Comparison of ENCODE assay signal across 8 cellular contexts in genomic region chr20:7113577-7114466, GRCh38.
DNase-seq lines count a peak whose midpoint lies in the region; TF ChIP-seq lines count a peak whose summit lies in the region.

No MANE protein-coding gene starts in this region.

- intact Hi-C loops in A673 (cut with micrococcal nuclease; ENCODE audit: unreplicated experiment) = loop anchor here (10.0 kb wide), 1 partner anchor 741 kb away; no protein-coding TSS in a partner anchor
- intact Hi-C loops in esophagus squamous epithelium (cut with DNase I) = no loop called here

- CTCF ChIA-PET in A673 (lab: Charles Lee) = no interaction called here

- WGBS in esophagus squamous epithelium, 2 donors = 42 to 53% methylated on average over 14 of the region's 14 CpGs

- no peak overlapping the region for H3K27ac Mint-ChIP-seq in osteocyte (ENCODE audit: unreplicated experiment)

- H3K36me3 Mint-ChIP-seq in osteocyte (ENCODE audit: unreplicated experiment) = no peaks in the 10 kb centered on the region

- BruUV-seq in A673 (replicated peaks; lab: Mats Ljungman, UMichigan) = no TSS peak

- H3K4me1 Mint-ChIP-seq in osteocyte (ENCODE audit: unreplicated experiment) = no peaks in the 10 kb centered on the region

- H3K36me3 ChIP-seq in A673 (ENCODE audit: insufficient read depth, low read length, poor library complexity, severe bottlenecking) (no peaks in the 10 kb centered on the region), esophagus squamous epithelium (no peaks in the 10 kb centered on the region)

- H3K4me3 Mint-ChIP-seq in osteocyte (ENCODE audit: unreplicated experiment) = no peak overlapping the region

- peaks cover 7% of the 10 kb centered on the region for H3K27me3 Mint-ChIP-seq in osteocyte (ENCODE audit: unreplicated experiment)

- TF ChIP-seq CTCF in A673 (conservative IDR thresholded peaks at IDR 0.05; ENCODE audit: low read depth, low read length) (peak; percentile 39; the same call in 1 of the 2 replicates), esophagus squamous epithelium (IDR thresholded peaks at IDR 0.05) (peak in 4 of 6 experiments; percentile 5 to 43 (median 14)), osteocyte (IDR thresholded peaks at IDR 0.05) (peak; percentile 48)

- H3K27me3 ChIP-seq in A673 (replicated peaks; ENCODE audit: insufficient read depth, low read depth, low read length, poor library complexity) (no peaks in the 10 kb centered on the region), esophagus squamous epithelium (no peaks in the 10 kb centered on the region)

- H3K27ac ChIP-seq in A673 (ENCODE audit: low read depth, low read length, poor library complexity, severe bottlenecking) (no peak overlapping the region), esophagus squamous epithelium (no peak overlapping the region)

- no peaks in the 10 kb centered on the region for H3K4me1 ChIP-seq in A673 (ENCODE audit: insufficient read depth, low read length, poor library complexity, severe bottlenecking)
- H3K4me1 ChIP-seq in esophagus squamous epithelium = no peaks in the 10 kb centered on the region

- H3K9me3 Mint-ChIP-seq in osteocyte (ENCODE audit: unreplicated experiment) = no peaks in the 10 kb centered on the region

- H3K9me3 ChIP-seq in A673 (ENCODE audit: low read depth, low read length, poor library complexity, severe bottlenecking) (no peaks in the 10 kb centered on the region), esophagus squamous epithelium (no peaks in the 10 kb centered on the region)

- POLR2A ChIA-PET in A673 (lab: Charles Lee; ENCODE audit: low non-redundant PET) = no interaction called here

- TF ChIP-seq POLR2A in esophagus squamous epithelium (IDR thresholded peaks at IDR 0.05) = no peak

- DNase-seq in A673 (ENCODE audit: low spot score) (peak; percentile 33), H4 (ENCODE audit: low spot score) (peak; percentile 63), NCI-H748 treated with DMSO at 0.1 percent for 48 hours (lab: John Stamatoyannopoulos, UW) (peak; percentile 86), esophagus squamous epithelium (lab: John Stamatoyannopoulos, UW) (no peak), osteocyte (ENCODE audit: extremely low spot score, unreplicated experiment) (no peak), NOMO-1 (lab: John Stamatoyannopoulos, UW; ENCODE audit: unreplicated experiment in 2 of 2) (no peak), 8988T (no peak), DMS79 treated with DMSO at 0.1 percent for 48 hours (lab: John Stamatoyannopoulos, UW) (no peak)

- H3K4me3 ChIP-seq in A673 (ENCODE audit: low read depth, low read length, poor library complexity, severe bottlenecking) (no peak overlapping the region), esophagus squamous epithelium (no peak overlapping the region)

Comparison
In these comparisons a context has a peak if more than half of its experiments do, and no peak if none do; other contexts are left out.
1. DNase-seq: peak in A673 (single experiment), H4 (single experiment) and NCI-H748 treated with DMSO at 0.1 percent for 48 hours (single experiment); none in esophagus squamous epithelium (single experiment), osteocyte (single experiment), NOMO-1 (0 of 2), 8988T (single experiment) and DMS79 treated with DMSO at 0.1 percent for 48 hours (single experiment).
2. Peak in every context shown above with its lines, with median percentiles within 50 percentile points of each other: CTCF ChIP-seq.